In genomic region chr19:39400997-39401548, GRCh38 we compare ENCODE assay signal across 9 cellular contexts. TPM values are rescaled to one million over a fixed set of nuclear protein-coding genes. Genes with fewer than 3 reads are reported as not detected.
A peak's percentile ranks its signal among the peaks of the same experiment; 100 is the strongest.
DNase-seq lines count a peak whose midpoint lies in the region; ATAC-seq and TF ChIP-seq lines count a peak whose summit lies in the region.
"Had no signal": no experiment of that assay in that cellular context is flagged by ENCODE, and none has a peak within 500 bp of the region (broad histone marks: within the 10 kb centered on the region; RNA-seq: fewer than 3 reads in every experiment).

No MANE protein-coding gene starts in this region.

- no peaks in the 10 kb centered on the region for H3K9me3 Mint-ChIP-seq in activated naive CD4-positive, alpha-beta T cell treated with anti-CD3 and anti-CD28 coated beads for 36 hours
- H3K9me3 Mint-ChIP-seq in activated naive CD4-positive, alpha-beta T cell treated with anti-CD3 and anti-CD28 coated beads, Interleukin-2, amount 50 U/mL, for 72 hours, result no peaks in the 10 kb centered on the region
- no peaks in the 10 kb centered on the region for H3K9me3 Mint-ChIP-seq in type B pancreatic cell

- no peak for ATAC-seq in activated naive CD4-positive, alpha-beta T cell treated with anti-CD3 and anti-CD28 coated beads, Interleukin-2, amount 50 U/mL, for 72 hours
- no peak for ATAC-seq in lung (ENCODE audit: insufficient read depth, low FRiP score)
- ATAC-seq in GM21576 (IDR thresholded peaks at IDR 0.05; ENCODE audit: unreplicated experiment), result no peak

- H3K27ac ChIP-seq in lung (ENCODE audit: low read depth in 1 of 2, low read length in 1 of 2), result peak overlapping the region; percentile 93 to 100

- no peaks in the 10 kb centered on the region for H3K27me3 ChIP-seq in lung (ENCODE audit: control insufficient read depth, insufficient read depth)

- no peak for DNase-seq in activated naive CD4-positive, alpha-beta T cell treated with anti-CD3 and anti-CD28 coated beads for 36 hours
- no peak for DNase-seq in activated naive CD4-positive, alpha-beta T cell treated with Interleukin-2 at 50 U/mL for 16 hours
- no peak for DNase-seq in activated naive CD4-positive, alpha-beta T cell treated with anti-CD3 and anti-CD28 coated beads, Interleukin-2, amount 50 U/mL, for 72 hours (ENCODE audit: low spot score in 2 of 2)
- DNase-seq in lung (ENCODE audit: low spot score), result no peak
- DNase-seq in type B pancreatic cell (ENCODE audit: extremely low spot score, unreplicated experiment), result no peak
- no peak for DNase-seq in NCI-H524 (lab: John Stamatoyannopoulos, UW)
- no peak for DNase-seq in cerebellar cortex (ENCODE audit: low spot score)
- DNase-seq: DMS79 treated with DMSO at 0.1 percent for 48 hours had no signal

- peaks cover 0 to 32% of the 10 kb centered on the region in 2 donors for H3K4me1 ChIP-seq in lung (ENCODE audit: control insufficient read depth in 2 of 2, insufficient read depth in 2 of 2, low read length in 2 of 2)

- peaks cover 73% of the 10 kb centered on the region for H3K4me1 Mint-ChIP-seq in activated naive CD4-positive, alpha-beta T cell treated with anti-CD3 and anti-CD28 coated beads for 36 hours (ENCODE audit: low read depth)
- peaks cover 38% of the 10 kb centered on the region for H3K4me1 Mint-ChIP-seq in type B pancreatic cell (ENCODE audit: unreplicated experiment)

- peak overlapping the region; percentile 84 for H3K4me3 Mint-ChIP-seq in activated naive CD4-positive, alpha-beta T cell treated with anti-CD3 and anti-CD28 coated beads for 36 hours
- H3K4me3 Mint-ChIP-seq in type B pancreatic cell, result peak overlapping the region; percentile 90

- no peaks in the 10 kb centered on the region for H3K36me3 ChIP-seq in lung (ENCODE audit: control insufficient read depth in 2 of 2, insufficient read depth in 2 of 2, low read length in 2 of 2)

- H3K27ac Mint-ChIP-seq in activated naive CD4-positive, alpha-beta T cell treated with anti-CD3 and anti-CD28 coated beads for 36 hours, result peak overlapping the region; percentile 93
- H3K27ac Mint-ChIP-seq in activated naive CD4-positive, alpha-beta T cell treated with anti-CD3 and anti-CD28 coated beads, Interleukin-2, amount 50 U/mL, for 72 hours, result peak overlapping the region; percentile 69 to 99
- H3K27ac Mint-ChIP-seq in type B pancreatic cell, result peak overlapping the region; percentile 98

- WGBS in lung, 2 donors, result 68 to 77% methylated on average over 6 of the region's 6 CpGs

- no peaks in the 10 kb centered on the region for H3K9me3 ChIP-seq in lung (ENCODE audit: control insufficient read depth in 2 of 2, insufficient read depth in 1 of 2, low read length in 1 of 2)

- peaks cover 6% of the 10 kb centered on the region for H3K36me3 Mint-ChIP-seq in activated naive CD4-positive, alpha-beta T cell treated with anti-CD3 and anti-CD28 coated beads for 36 hours (ENCODE audit: low read depth)
- H3K36me3 Mint-ChIP-seq in activated naive CD4-positive, alpha-beta T cell treated with anti-CD3 and anti-CD28 coated beads, Interleukin-2, amount 50 U/mL, for 72 hours, result no peaks in the 10 kb centered on the region
- H3K36me3 Mint-ChIP-seq in type B pancreatic cell, result no peaks in the 10 kb centered on the region

- CTCF ChIA-PET in activated naive CD4-positive, alpha-beta T cell treated with anti-CD3 and anti-CD28 coated beads for 36 hours (lab: Charles Lee), result interaction anchor here (1.3 to 4.7 kb wide), 3 partner anchors 10 to 132 kb away, joined by 6 to 45 read pairs (median 7); partner anchors contain the start of genes EID2B, MED29 and PLEKHG2

- intact Hi-C loops in activated naive CD4-positive, alpha-beta T cell treated with anti-CD3 and anti-CD28 coated beads for 36 hours (cut with micrococcal nuclease), result loop anchor here (5.0 to 10.0 kb wide), 2 partner anchors 1026 to 1214 kb away; partner anchors contain the start of gene SERTAD1

- H3K4me3 ChIP-seq in lung, result no peak overlapping the region

- no peak for TF ChIP-seq CTCF in lung (IDR thresholded peaks at IDR 0.05; ENCODE audit: control extremely low read depth, extremely low read depth)
- no peak for TF ChIP-seq CTCF in type B pancreatic cell (conservative IDR thresholded peaks at IDR 0.05)

- no peaks in the 10 kb centered on the region for H3K27me3 Mint-ChIP-seq in activated naive CD4-positive, alpha-beta T cell treated with anti-CD3 and anti-CD28 coated beads for 36 hours (ENCODE audit: low read depth)
- no peaks in the 10 kb centered on the region for H3K27me3 Mint-ChIP-seq in type B pancreatic cell

RNA-seq across cellular contexts. Expression of gene ZFP36, which starts 5.6 kb away (rescaled TPM):
- total RNA-seq in activated naive CD4-positive, alpha-beta T cell treated with anti-CD3 and anti-CD28 coated beads for 36 hours, result 100 to 1,000 TPM; 113 to 116 TPM
- total RNA-seq in activated naive CD4-positive, alpha-beta T cell treated with anti-CD3 and anti-CD28 coated beads, Interleukin-2, amount 50 U/mL, for 72 hours, result 100 to 1,000 TPM in 1 of 2 donors, 10 to 100 TPM in 1; 59.7 to 183 TPM
- total RNA-seq in lung (100 to 1,000 TPM in 1 of 2 donors, 10 to 100 TPM in 1; 41.2 to 170 TPM), type B pancreatic cell (ENCODE audit: low replicate concordance) (36.0 and 101 TPM in 2 replicates)
- 100 to 1,000 TPM; 174 to 655 TPM for polyA plus RNA-seq in lung

RNA-seq across cellular contexts. Expression of gene MED29, which starts 9.9 kb away (rescaled TPM):
- total RNA-seq in activated naive CD4-positive, alpha-beta T cell treated with anti-CD3 and anti-CD28 coated beads for 36 hours, result 10 to 100 TPM; 18.0 to 18.5 TPM
- 10 to 100 TPM; 22.2 to 23.6 TPM for total RNA-seq in activated naive CD4-positive, alpha-beta T cell treated with anti-CD3 and anti-CD28 coated beads, Interleukin-2, amount 50 U/mL, for 72 hours
- total RNA-seq in lung (10 to 100 TPM; 16.5 to 36.3 TPM), type B pancreatic cell (ENCODE audit: low replicate concordance) (37.3 and 40.8 TPM in 2 replicates)
- 10 to 100 TPM; 29.4 to 36.8 TPM for polyA plus RNA-seq in lung

RNA-seq across cellular contexts. Expression of gene PAF1, which starts 10.2 kb away (rescaled TPM):
- total RNA-seq in activated naive CD4-positive, alpha-beta T cell treated with anti-CD3 and anti-CD28 coated beads for 36 hours, result 10 to 100 TPM; 31.9 to 34.9 TPM
- 10 to 100 TPM; 42.2 to 58.2 TPM for total RNA-seq in activated naive CD4-positive, alpha-beta T cell treated with anti-CD3 and anti-CD28 coated beads, Interleukin-2, amount 50 U/mL, for 72 hours
- total RNA-seq in lung (10 to 100 TPM; 24.8 to 32.9 TPM), type B pancreatic cell (ENCODE audit: low replicate concordance) (36.9 and 43.6 TPM in 2 replicates)
- polyA plus RNA-seq in lung, result 10 to 100 TPM; 35.1 to 41.8 TPM

RNA-seq across cellular contexts. Expression of gene PLEKHG2, which starts 11.4 kb away (rescaled TPM):
- 10 to 100 TPM; 27.3 to 34.6 TPM for total RNA-seq in activated naive CD4-positive, alpha-beta T cell treated with anti-CD3 and anti-CD28 coated beads for 36 hours
- total RNA-seq in activated naive CD4-positive, alpha-beta T cell treated with anti-CD3 and anti-CD28 coated beads, Interleukin-2, amount 50 U/mL, for 72 hours, result 10 to 100 TPM; 52.4 to 55.6 TPM
- 10 to 100 TPM; 33.4 to 52.7 TPM for total RNA-seq in lung
- polyA plus RNA-seq in lung, result 10 to 100 TPM; 15.5 to 20.9 TPM
- total RNA-seq in type B pancreatic cell (ENCODE audit: low replicate concordance), result 32.9 and 86.7 TPM in 2 replicates

RNA-seq across cellular contexts. Expression of gene RPS16, which starts 34.7 kb away (rescaled TPM):
- total RNA-seq in activated naive CD4-positive, alpha-beta T cell treated with anti-CD3 and anti-CD28 coated beads for 36 hours, result 1,000 to 10,000 TPM; 4,195 to 4,327 TPM
- total RNA-seq in activated naive CD4-positive, alpha-beta T cell treated with anti-CD3 and anti-CD28 coated beads, Interleukin-2, amount 50 U/mL, for 72 hours, result 1,000 to 10,000 TPM; 3,128 to 3,624 TPM
- total RNA-seq in lung (1,000 to 10,000 TPM in 1 of 2 donors, 100 to 1,000 TPM in 1; 108 to 1,772 TPM), type B pancreatic cell (ENCODE audit: low replicate concordance) (2,174 and 2,175 TPM in 2 replicates)
- polyA plus RNA-seq in lung, result 1,000 to 10,000 TPM; 2,468 to 3,242 TPM
